7 cellular contexts compared by ENCODE assay signal in the genomic region with DNA sequence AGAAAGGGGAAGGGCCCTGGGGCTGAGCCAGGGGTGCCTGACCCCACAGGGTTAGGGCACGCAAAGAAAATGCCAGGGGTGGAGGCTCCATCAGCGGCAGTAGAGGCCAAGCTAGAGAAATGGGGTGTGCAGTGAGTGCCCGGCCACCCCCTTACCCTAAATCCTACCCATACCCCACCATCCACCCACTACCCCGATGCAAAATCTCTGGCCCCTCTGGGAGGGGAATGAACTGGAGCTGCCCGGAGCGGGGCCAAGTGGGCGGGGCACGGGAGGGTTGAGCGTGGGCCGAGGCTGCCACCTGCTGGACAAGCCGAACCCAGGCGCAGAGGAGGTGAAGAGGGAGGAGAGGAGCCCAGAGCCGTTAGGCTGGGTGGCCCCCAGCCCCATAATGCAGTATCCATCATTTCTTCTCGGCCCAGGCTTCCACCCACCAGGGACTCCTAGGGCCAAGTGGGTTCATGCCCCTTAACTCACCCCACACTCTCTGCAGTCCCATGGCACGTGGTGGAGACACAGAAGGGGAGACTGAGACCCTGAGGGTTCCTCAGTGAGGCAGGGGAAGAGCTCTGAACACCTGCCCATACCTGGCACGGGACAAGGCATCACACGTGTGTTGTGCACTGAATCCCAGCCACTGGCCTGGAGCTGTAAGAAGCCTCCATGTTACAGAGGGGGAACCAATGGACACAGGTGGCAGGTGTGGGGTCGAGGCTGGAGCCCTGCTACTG. TPM values are rescaled to one million over a fixed set of nuclear protein-coding genes. Genes with fewer than 3 reads are reported as not detected.
DNase-seq lines count a peak whose midpoint lies in the region; ATAC-seq, FAIRE-seq and TF ChIP-seq lines count a peak whose summit lies in the region.

No MANE protein-coding gene starts in this region.

- H3K4me1 ChIP-seq in kidney (ENCODE audit: control insufficient read depth in 1 of 2, insufficient read depth in 1 of 2, low read depth in 1 of 2, low read length in 2 of 2): peaks cover 0 to 3% of the 10 kb centered on the region in 2 donors

- peak; percentile 91 for TF ChIP-seq CTCF in GM12872 (IDR thresholded peaks at IDR 0.05; ENCODE audit: insufficient read depth, low read depth, low read length)
- TF ChIP-seq CTCF in bronchial epithelial cell (IDR thresholded peaks at IDR 0.05; ENCODE audit: insufficient read depth, low read length, severe bottlenecking): peak; percentile 91
- TF ChIP-seq CTCF in kidney (IDR thresholded peaks at IDR 0.05; ENCODE audit: borderline replicate concordance, extremely low read depth, insufficient read depth): peak; percentile 93

- no peak for TF ChIP-seq POLR2A in GM18505 (IDR thresholded peaks at IDR 0.05; ENCODE audit: borderline replicate concordance, extremely low read depth, insufficient read depth, insufficient read length)

- intact Hi-C loops in kidney (cut with DNase I): loop anchor here (5.0 kb wide), 1 partner anchor 220 kb away; no protein-coding TSS in a partner anchor

- no peak overlapping the region for H3K9ac ChIP-seq in kidney (ENCODE audit: low read length in 2 of 2)

- H3K27ac ChIP-seq in kidney (ENCODE audit: low read depth in 2 of 2, low read length in 2 of 2): no peak overlapping the region

- DNase-seq in NCI-H2029 treated with DMSO at 0.1 percent for 48 hours (lab: John Stamatoyannopoulos, UW): peak; percentile 15
- peak; percentile 18 for DNase-seq in bronchial epithelial cell (ENCODE audit: low read depth)
- peak; percentile 92 for DNase-seq in kidney
- DNase-seq in stimulated activated CD4-positive, alpha-beta T cell treated with anti-CD3 and anti-CD28 coated beads, Interleukin-2, amount 100 ng/mL, for 4 hours (ENCODE audit: low read depth): peak; percentile 52

- no peaks in the 10 kb centered on the region for H3K9me3 ChIP-seq in kidney (ENCODE audit: control insufficient read depth in 1 of 2, low read length in 2 of 2)

- FAIRE-seq in bronchial epithelial cell (lab: Jason Lieb, UNC) (no peak), kidney (lab: Jason Lieb, UNC) (peak; percentile 35)

- H3K27me3 ChIP-seq in bronchial epithelial cell (ENCODE audit: control insufficient read depth, insufficient read depth, low read length): peaks cover 6% of the 10 kb centered on the region

- no peaks in the 10 kb centered on the region for H3K36me3 ChIP-seq in bronchial epithelial cell (ENCODE audit: control insufficient read depth, insufficient read depth, low read length)
- no peaks in the 10 kb centered on the region for H3K36me3 ChIP-seq in kidney (ENCODE audit: control insufficient read depth in 1 of 2, insufficient read depth in 2 of 2, low read length in 2 of 2)

- peak; percentile 65 to 73 for ATAC-seq in activated CD4-positive, CD25-positive, alpha-beta regulatory T cell treated with anti-CD3 and anti-CD28 coated beads, Interleukin-2, amount 50 U/mL, for 24 hours
- no peak for ATAC-seq in GM18505 (IDR thresholded peaks at IDR 0.05; ENCODE audit: unreplicated experiment)

- H3K4me3 ChIP-seq in bronchial epithelial cell (ENCODE audit: low read depth, low read length) (no peak overlapping the region), kidney (ENCODE audit: low read length in 2 of 2) (no peak overlapping the region)

RNA-seq across cellular contexts. Expression of gene C1QC, which starts 1.4 kb away (rescaled TPM):
- not detected in 2 replicates for total RNA-seq in bronchial epithelial cell
- 287 TPM for total RNA-seq in kidney
- 57.4 TPM for polyA plus RNA-seq in kidney (ENCODE audit: insufficient read depth, low read depth, low replicate concordance)

RNA-seq across cellular contexts. Expression of gene C1QA, which starts 5.6 kb away (rescaled TPM):
- total RNA-seq in bronchial epithelial cell: not detected in 2 replicates
- total RNA-seq in kidney: 238 TPM
- 150 TPM for polyA plus RNA-seq in kidney (ENCODE audit: insufficient read depth, low read depth, low replicate concordance)

RNA-seq across cellular contexts. Expression of gene C1QB, which starts 11.0 kb away (rescaled TPM):
- not detected in 2 replicates for total RNA-seq in bronchial epithelial cell
- 296 TPM for total RNA-seq in kidney
- 95.1 TPM for polyA plus RNA-seq in kidney (ENCODE audit: insufficient read depth, low read depth, low replicate concordance)

Comparison
In these comparisons a context has a peak if more than half of its experiments do, and no peak if none do; other contexts are left out.
1. DNase-seq: peak in every context shown above with its lines; median percentile 92 in kidney; 52 in stimulated activated CD4-positive, alpha-beta T cell treated with anti-CD3 and anti-CD28 coated beads, Interleukin-2, amount 100 ng/mL, for 4 hours; 18 in bronchial epithelial cell; 15 in NCI-H2029 treated with DMSO at 0.1 percent for 48 hours.
2. RNA of gene C1QC, which starts 1.4 kb away (total RNA-seq): 287 TPM in kidney (single experiment); not detected in bronchial epithelial cell; every median in the first group is over 100 times any median in the second.
3. RNA of gene C1QA, which starts 5.6 kb away (total RNA-seq): 238 TPM in kidney (single experiment); not detected in bronchial epithelial cell; every median in the first group is over 100 times any median in the second.
4. RNA of gene C1QB, which starts 11.0 kb away (total RNA-seq): 296 TPM in kidney (single experiment); not detected in bronchial epithelial cell; every median in the first group is over 100 times any median in the second.
5. Peak in every context shown above with its lines, with median percentiles within 50 percentile points of each other: CTCF ChIP-seq.